In the genomic region with DNA sequence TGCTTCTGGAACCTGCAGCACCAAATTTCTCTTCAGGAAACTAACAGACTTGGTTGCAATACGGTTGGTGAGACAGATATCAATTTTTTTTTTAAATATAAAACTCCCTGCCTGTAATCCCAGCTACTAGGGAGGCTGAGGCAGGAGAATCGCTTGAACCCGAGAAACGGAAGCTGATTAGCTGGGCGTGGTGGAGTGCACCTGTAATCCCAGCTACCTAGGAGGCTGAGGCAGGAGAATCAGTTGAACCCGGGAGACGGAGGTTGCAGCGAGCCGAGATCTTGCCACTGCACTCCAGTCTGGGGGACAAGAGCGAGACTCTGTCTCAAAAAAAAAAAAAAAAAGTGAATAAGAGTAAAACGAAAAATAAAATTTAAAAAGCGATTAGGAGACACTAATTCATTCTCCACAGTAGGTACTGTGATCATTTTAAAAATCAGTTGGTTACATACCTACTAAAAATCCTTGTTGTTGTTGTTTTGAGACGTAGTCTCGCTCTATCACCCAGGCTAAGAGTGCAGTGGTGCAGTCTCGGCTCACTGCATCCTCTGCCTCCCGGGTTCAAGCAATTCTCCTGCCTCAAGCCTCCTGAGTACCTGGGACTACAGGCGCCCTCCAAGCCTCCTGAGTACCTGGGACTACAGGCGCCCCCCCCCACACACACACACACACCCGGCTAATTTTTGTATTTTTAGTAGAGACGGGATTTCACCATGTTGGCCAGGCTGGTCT, we compare ENCODE assay signal across 8 cellular contexts. TPM values are rescaled to one million over a fixed set of nuclear protein-coding genes. Genes with fewer than 3 reads are reported as not detected.
DNase-seq lines count a peak whose midpoint lies in the region; ATAC-seq and TF ChIP-seq lines count a peak whose summit lies in the region.

No MANE protein-coding gene starts in this region.

- TF ChIP-seq POLR2A in right lobe of liver (IDR thresholded peaks at IDR 0.05), result no peak
- TF ChIP-seq POLR2A in upper lobe of left lung (IDR thresholded peaks at IDR 0.05), result no peak

- ATAC-seq in Right ventricle myocardium inferior (no peak), right lobe of liver (no peak), upper lobe of left lung (ENCODE audit: low FRiP score in 2 of 2) (no peak), GM19328 (IDR thresholded peaks at IDR 0.05; ENCODE audit: unreplicated experiment) (no peak)

- H3K27ac ChIP-seq in cardiac muscle cell (peak overlapping the region; percentile 86), angular gyrus (ENCODE audit: low read depth, low read length) (peak overlapping the region; percentile 99), right lobe of liver (peak overlapping the region; percentile 88 to 89 (median 88)), upper lobe of left lung (peak overlapping the region; percentile 87 to 97 (median 95))

- WGBS in right lobe of liver (ENCODE audit: insufficient coverage, low coverage, low lambda C conversion rate, missing lambda C conversion rate), result 51% methylated on average over 16 of the region's 20 CpGs
- 64 to 67% methylated on average over 20 of the region's 20 CpGs for WGBS in upper lobe of left lung, 2 donors

- H3K9me3 ChIP-seq in cardiac muscle cell (ENCODE audit: low read depth) (no peaks in the 10 kb centered on the region), right lobe of liver (no peaks in the 10 kb centered on the region), upper lobe of left lung (no peaks in the 10 kb centered on the region)

- peaks cover 11% of the 10 kb centered on the region for H3K4me1 ChIP-seq in cardiac muscle cell (ENCODE audit: low read depth)
- H3K4me1 ChIP-seq in right lobe of liver, result peaks cover 0 to 10% (median 4%) of the 10 kb centered on the region in 4 donors
- H3K4me1 ChIP-seq in upper lobe of left lung, result peaks cover 10 to 34% (median 29%) of the 10 kb centered on the region in 4 donors

- intact Hi-C loops in Right ventricle myocardium inferior (cut with DNase I), result loop anchor here (1.0 to 5.0 kb wide), 2 partner anchors 30 to 36 kb away; a partner anchor contains a TSS
- intact Hi-C loops in right lobe of liver (cut with DNase I), result no loop called here

- TF ChIP-seq CTCF in cardiac muscle cell (IDR thresholded peaks at IDR 0.05; ENCODE audit: low read depth, low read length), result no peak
- no peak for TF ChIP-seq CTCF in right lobe of liver (IDR thresholded peaks at IDR 0.05)
- TF ChIP-seq CTCF in upper lobe of left lung (IDR thresholded peaks at IDR 0.05), result no peak

- no peak for TF ChIP-seq EP300 in upper lobe of left lung (IDR thresholded peaks at IDR 0.05)

- no peak for DNase-seq in cardiac muscle cell (ENCODE audit: low read depth in 1 of 2, low spot score in 1 of 2)
- no peak for DNase-seq in Right ventricle myocardium inferior (ENCODE audit: missing footprints)
- DNase-seq in right lobe of liver, result no peak
- DNase-seq in upper lobe of left lung, result peak in 1 of 2 donors; percentile 58
- DNase-seq in NOMO-1 (lab: John Stamatoyannopoulos, UW; ENCODE audit: unreplicated experiment in 2 of 2), result no peak
- DNase-seq in hepatic stellate cell (ENCODE audit: low spot score), result no peak

- peak overlapping the region; percentile 94 for H3K4me3 ChIP-seq in cardiac muscle cell
- peak overlapping the region; percentile 68 to 83 (median 77) for H3K4me3 ChIP-seq in right lobe of liver
- peak overlapping the region; percentile 49 to 68 (median 58) for H3K4me3 ChIP-seq in upper lobe of left lung

- H3K27me3 ChIP-seq in cardiac muscle cell (no peaks in the 10 kb centered on the region), right lobe of liver (no peaks in the 10 kb centered on the region), upper lobe of left lung (no peaks in the 10 kb centered on the region)

- H3K36me3 ChIP-seq in cardiac muscle cell (peaks cover 14% of the 10 kb centered on the region), right lobe of liver (peaks cover 0 to 10% (median 0%) of the 10 kb centered on the region in 4 donors), upper lobe of left lung (peaks cover 0 to 23% (median 6%) of the 10 kb centered on the region in 4 donors)

RNA-seq across cellular contexts. Expression of a gene that starts 0.8 kb away (rescaled TPM):
- total RNA-seq in cardiac muscle cell (282 and 329 TPM in 2 replicates), Right ventricle myocardium inferior (63.6 TPM), right lobe of liver (10 to 100 TPM; 41.1 to 68.4 (median 56.3) TPM), upper lobe of left lung (100 to 1,000 TPM in 3 of 6 donors, 10 to 100 TPM in 3; 30.1 to 144 (median 101) TPM)
- 272 and 289 TPM in 2 replicates for polyA plus RNA-seq in cardiac muscle cell

RNA-seq across cellular contexts. Expression of a gene that starts 9.6 kb away (rescaled TPM):
- 28.2 and 28.4 TPM in 2 replicates for total RNA-seq in cardiac muscle cell
- polyA plus RNA-seq in cardiac muscle cell, result 42.3 and 50.1 TPM in 2 replicates
- total RNA-seq in Right ventricle myocardium inferior, result 19.2 TPM
- total RNA-seq in right lobe of liver, result 10 to 100 TPM; 12.3 to 23.0 (median 15.2) TPM
- total RNA-seq in upper lobe of left lung, result 10 to 100 TPM; 15.2 to 29.5 (median 26.9) TPM

RNA-seq across cellular contexts. Expression of a gene that starts 18.2 kb away (rescaled TPM):
- total RNA-seq in cardiac muscle cell (1.9 and 3.0 TPM in 2 replicates), Right ventricle myocardium inferior (0.73 TPM), right lobe of liver (1 to 10 TPM in 3 of 6 experiments, under 1 TPM in 3; 0.50 to 2.3 (median 0.85) TPM), upper lobe of left lung (10 to 100 TPM; 13.3 to 46.1 (median 14.9) TPM)
- polyA plus RNA-seq in cardiac muscle cell, result 5.6 and 6.1 TPM in 2 replicates

RNA-seq across cellular contexts. Expression of a gene that starts 29.7 kb away (rescaled TPM):
- total RNA-seq in cardiac muscle cell (33.4 and 39.2 TPM in 2 replicates), Right ventricle myocardium inferior (25.8 TPM), right lobe of liver (10 to 100 TPM; 10.6 to 11.9 (median 11.0) TPM), upper lobe of left lung (10 to 100 TPM in 5 of 6 donors, 1 to 10 TPM in 1; 5.2 to 35.6 (median 16.5) TPM)
- polyA plus RNA-seq in cardiac muscle cell, result 46.4 and 59.0 TPM in 2 replicates

RNA-seq across cellular contexts. Expression of a gene that starts 36.3 kb away (rescaled TPM):
- 4.3 and 5.7 TPM in 2 replicates for total RNA-seq in cardiac muscle cell
- polyA plus RNA-seq in cardiac muscle cell, result 2.7 and 5.4 TPM in 2 replicates
- total RNA-seq in Right ventricle myocardium inferior, result 0.62 TPM
- total RNA-seq in right lobe of liver, result under 1 TPM in 5 of 6 experiments, not detected in 1; 0.14 to 0.88 (median 0.22) TPM
- total RNA-seq in upper lobe of left lung, result 1 to 10 TPM in 2 of 6 donors, under 1 TPM in 4; 0.30 to 2.6 (median 0.73) TPM
